1 cellular context compared by ENCODE assay signal in the genomic region with DNA sequence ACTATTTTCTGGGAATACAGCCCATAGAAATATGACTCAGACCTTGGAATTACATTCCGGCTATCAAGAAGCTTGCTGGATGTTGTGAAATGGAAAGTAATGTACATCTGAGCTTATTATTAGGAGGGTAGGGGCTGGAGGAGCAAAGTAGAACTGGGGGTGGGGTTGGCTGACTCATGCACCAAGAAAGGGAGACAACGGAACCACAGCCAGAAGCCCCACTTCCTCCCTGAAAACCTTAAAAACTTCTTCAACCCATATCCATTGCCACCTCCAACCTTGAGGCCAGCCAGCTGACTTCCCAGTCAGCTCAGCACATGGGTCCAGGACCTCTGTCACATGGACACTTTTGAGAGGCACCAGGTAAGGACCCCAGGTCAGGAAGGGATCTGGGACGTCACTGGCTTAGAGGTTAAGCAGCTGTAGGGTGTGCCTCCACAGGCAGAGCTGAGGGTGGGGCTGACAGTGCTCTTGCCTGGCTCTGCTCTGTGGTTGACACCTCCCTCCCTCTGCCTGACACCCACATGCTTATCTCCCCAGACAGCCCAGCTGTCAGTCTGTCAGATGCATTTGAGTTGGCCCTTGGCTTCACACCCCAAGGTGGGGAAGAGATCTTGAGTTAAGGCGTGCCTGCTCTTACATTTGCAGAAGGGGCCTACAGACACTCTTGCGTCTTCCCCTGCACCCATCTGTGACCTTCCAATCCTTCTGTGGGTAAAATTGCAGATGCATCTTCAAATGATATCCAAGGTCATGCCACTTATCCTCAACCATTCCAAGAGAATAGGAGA.
A peak's percentile ranks its signal among the peaks of the same experiment; 100 is the strongest.
TF ChIP-seq lines count a peak whose summit lies in the region.

No MANE protein-coding gene starts in this region.

TF ChIP-seq in GM12878, 131 proteins besides CTCF, POLR2A, EP300 and RAD21 (continued from another document and continues in another):
- TF ChIP-seq CBX5 (IDR thresholded peaks at IDR 0.05; ENCODE audit: low read depth) (no peak), MYC (IDR thresholded peaks at IDR 0.05; ENCODE audit: insufficient read depth, insufficient read length, insufficient replicate concordance, low read length, severe bottlenecking) (no peak), BRCA1 (IDR thresholded peaks at IDR 0.05; ENCODE audit: low read depth, low read length) (no peak), TAF1 (IDR thresholded peaks at IDR 0.05; ENCODE audit: borderline replicate concordance, low read depth, low read length) (no peak), NFXL1 (IDR thresholded peaks at IDR 0.05; ENCODE audit: borderline replicate concordance) (no peak), HSF1 (IDR thresholded peaks at IDR 0.05; ENCODE audit: low read depth, low read length) (no peak), TCF7 (IDR thresholded peaks at IDR 0.05; ENCODE audit: borderline replicate concordance) (no peak), SIX5 (IDR thresholded peaks at IDR 0.05; ENCODE audit: low read depth, low read length, severe bottlenecking) (no peak), GABPA (IDR thresholded peaks at IDR 0.05; ENCODE audit: low read depth) (no peak), ETV6 (conservative IDR thresholded peaks at IDR 0.05 in 1 of 2, IDR thresholded peaks at IDR 0.05 in 1 of 2; ENCODE audit: borderline replicate concordance in 1 of 2, low read depth in 1 of 2) (no peak), USF1 (IDR thresholded peaks at IDR 0.05; ENCODE audit: borderline replicate concordance, extremely low read length, insufficient read depth, low read depth, low read length) (no peak), IKZF1 (conservative IDR thresholded peaks at IDR 0.05) (peak; percentile 89), KLF5 (IDR thresholded peaks at IDR 0.05; ENCODE audit: partially characterized antibody) (no peak), RELB (IDR thresholded peaks at IDR 0.05; ENCODE audit: low read depth) (peak; percentile 69), ASH2L (IDR thresholded peaks at IDR 0.05; ENCODE audit: borderline replicate concordance, low read depth) (no peak), CHD4 (IDR thresholded peaks at IDR 0.05) (no peak), ATF7 (IDR thresholded peaks at IDR 0.05; ENCODE audit: low read depth) (peak; percentile 68), TCF12 (IDR thresholded peaks at IDR 0.05; ENCODE audit: low read depth, low read length) (peak; percentile 85), ZNF384 (IDR thresholded peaks at IDR 0.05; ENCODE audit: borderline replicate concordance, low read depth, low read length) (no peak), TARDBP (IDR thresholded peaks at IDR 0.05; ENCODE audit: borderline replicate concordance) (no peak), ZNF592 (IDR thresholded peaks at IDR 0.05) (no peak), PAX8 (IDR thresholded peaks at IDR 0.05) (no peak), NR2C1 (IDR thresholded peaks at IDR 0.05) (no peak), MEF2B (IDR thresholded peaks at IDR 0.05; ENCODE audit: partially characterized antibody, poor library complexity, severe bottlenecking) (peak; percentile 65), ZNF274 (IDR thresholded peaks at IDR 0.05; ENCODE audit: insufficient read depth, insufficient read length) (no peak)
- TF ChIP-seq, protein P1, sequence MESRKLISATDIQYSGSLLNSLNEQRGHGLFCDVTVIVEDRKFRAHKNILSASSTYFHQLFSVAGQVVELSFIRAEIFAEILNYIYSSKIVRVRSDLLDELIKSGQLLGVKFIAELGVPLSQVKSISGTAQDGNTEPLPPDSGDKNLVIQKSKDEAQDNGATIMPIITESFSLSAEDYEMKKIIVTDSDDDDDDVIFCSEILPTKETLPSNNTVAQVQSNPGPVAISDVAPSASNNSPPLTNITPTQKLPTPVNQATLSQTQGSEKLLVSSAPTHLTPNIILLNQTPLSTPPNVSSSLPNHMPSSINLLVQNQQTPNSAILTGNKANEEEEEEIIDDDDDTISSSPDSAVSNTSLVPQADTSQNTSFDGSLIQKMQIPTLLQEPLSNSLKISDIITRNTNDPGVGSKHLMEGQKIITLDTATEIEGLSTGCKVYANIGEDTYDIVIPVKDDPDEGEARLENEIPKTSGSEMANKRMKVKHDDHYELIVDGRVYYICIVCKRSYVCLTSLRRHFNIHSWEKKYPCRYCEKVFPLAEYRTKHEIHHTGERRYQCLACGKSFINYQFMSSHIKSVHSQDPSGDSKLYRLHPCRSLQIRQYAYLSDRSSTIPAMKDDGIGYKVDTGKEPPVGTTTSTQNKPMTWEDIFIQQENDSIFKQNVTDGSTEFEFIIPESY (IDR thresholded peaks at IDR 0.05) = no peak
- TF ChIP-seq, protein P2, sequence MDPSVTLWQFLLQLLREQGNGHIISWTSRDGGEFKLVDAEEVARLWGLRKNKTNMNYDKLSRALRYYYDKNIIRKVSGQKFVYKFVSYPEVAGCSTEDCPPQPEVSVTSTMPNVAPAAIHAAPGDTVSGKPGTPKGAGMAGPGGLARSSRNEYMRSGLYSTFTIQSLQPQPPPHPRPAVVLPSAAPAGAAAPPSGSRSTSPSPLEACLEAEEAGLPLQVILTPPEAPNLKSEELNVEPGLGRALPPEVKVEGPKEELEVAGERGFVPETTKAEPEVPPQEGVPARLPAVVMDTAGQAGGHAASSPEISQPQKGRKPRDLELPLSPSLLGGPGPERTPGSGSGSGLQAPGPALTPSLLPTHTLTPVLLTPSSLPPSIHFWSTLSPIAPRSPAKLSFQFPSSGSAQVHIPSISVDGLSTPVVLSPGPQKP (IDR thresholded peaks at IDR 0.05; ENCODE audit: low read depth, low read length) = no peak
- TF ChIP-seq, protein P3, sequence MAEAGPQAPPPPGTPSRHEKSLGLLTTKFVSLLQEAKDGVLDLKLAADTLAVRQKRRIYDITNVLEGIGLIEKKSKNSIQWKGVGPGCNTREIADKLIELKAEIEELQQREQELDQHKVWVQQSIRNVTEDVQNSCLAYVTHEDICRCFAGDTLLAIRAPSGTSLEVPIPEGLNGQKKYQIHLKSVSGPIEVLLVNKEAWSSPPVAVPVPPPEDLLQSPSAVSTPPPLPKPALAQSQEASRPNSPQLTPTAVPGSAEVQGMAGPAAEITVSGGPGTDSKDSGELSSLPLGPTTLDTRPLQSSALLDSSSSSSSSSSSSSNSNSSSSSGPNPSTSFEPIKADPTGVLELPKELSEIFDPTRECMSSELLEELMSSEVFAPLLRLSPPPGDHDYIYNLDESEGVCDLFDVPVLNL (IDR thresholded peaks at IDR 0.05; ENCODE audit: low read depth, low read length) = no peak
- TF ChIP-seq, protein P4, sequence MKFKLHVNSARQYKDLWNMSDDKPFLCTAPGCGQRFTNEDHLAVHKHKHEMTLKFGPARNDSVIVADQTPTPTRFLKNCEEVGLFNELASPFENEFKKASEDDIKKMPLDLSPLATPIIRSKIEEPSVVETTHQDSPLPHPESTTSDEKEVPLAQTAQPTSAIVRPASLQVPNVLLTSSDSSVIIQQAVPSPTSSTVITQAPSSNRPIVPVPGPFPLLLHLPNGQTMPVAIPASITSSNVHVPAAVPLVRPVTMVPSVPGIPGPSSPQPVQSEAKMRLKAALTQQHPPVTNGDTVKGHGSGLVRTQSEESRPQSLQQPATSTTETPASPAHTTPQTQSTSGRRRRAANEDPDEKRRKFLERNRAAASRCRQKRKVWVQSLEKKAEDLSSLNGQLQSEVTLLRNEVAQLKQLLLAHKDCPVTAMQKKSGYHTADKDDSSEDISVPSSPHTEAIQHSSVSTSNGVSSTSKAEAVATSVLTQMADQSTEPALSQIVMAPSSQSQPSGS (IDR thresholded peaks at IDR 0.05; ENCODE audit: low read length) = no peak
- TF ChIP-seq, protein P5, sequence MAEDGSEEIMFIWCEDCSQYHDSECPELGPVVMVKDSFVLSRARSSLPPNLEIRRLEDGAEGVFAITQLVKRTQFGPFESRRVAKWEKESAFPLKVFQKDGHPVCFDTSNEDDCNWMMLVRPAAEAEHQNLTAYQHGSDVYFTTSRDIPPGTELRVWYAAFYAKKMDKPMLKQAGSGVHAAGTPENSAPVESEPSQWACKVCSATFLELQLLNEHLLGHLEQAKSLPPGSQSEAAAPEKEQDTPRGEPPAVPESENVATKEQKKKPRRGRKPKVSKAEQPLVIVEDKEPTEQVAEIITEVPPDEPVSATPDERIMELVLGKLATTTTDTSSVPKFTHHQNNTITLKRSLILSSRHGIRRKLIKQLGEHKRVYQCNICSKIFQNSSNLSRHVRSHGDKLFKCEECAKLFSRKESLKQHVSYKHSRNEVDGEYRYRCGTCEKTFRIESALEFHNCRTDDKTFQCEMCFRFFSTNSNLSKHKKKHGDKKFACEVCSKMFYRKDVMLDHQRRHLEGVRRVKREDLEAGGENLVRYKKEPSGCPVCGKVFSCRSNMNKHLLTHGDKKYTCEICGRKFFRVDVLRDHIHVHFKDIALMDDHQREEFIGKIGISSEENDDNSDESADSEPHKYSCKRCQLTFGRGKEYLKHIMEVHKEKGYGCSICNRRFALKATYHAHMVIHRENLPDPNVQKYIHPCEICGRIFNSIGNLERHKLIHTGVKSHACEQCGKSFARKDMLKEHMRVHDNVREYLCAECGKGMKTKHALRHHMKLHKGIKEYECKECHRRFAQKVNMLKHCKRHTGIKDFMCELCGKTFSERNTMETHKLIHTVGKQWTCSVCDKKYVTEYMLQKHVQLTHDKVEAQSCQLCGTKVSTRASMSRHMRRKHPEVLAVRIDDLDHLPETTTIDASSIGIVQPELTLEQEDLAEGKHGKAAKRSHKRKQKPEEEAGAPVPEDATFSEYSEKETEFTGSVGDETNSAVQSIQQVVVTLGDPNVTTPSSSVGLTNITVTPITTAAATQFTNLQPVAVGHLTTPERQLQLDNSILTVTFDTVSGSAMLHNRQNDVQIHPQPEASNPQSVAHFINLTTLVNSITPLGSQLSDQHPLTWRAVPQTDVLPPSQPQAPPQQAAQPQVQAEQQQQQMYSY (CRISPR knock-in tag; IDR thresholded peaks at IDR 0.05) = no peak
